ENCODE assay signal across 8 cellular contexts in genomic region chr10:73886085-73886529, GRCh38. TPM values are rescaled to one million over a fixed set of nuclear protein-coding genes. Genes with fewer than 3 reads are reported as not detected.
DNase-seq lines count a peak whose midpoint lies in the region; ATAC-seq and TF ChIP-seq lines count a peak whose summit lies in the region.

No MANE protein-coding gene starts in this region.

- H3K4me1 Mint-ChIP-seq in CD14-positive monocyte, result peaks cover 21% of the 10 kb centered on the region

- no peaks in the 10 kb centered on the region for H4K20me1 ChIP-seq in SU-DHL-6 (ENCODE audit: low read depth, low read length)

- H3K27ac Mint-ChIP-seq in CD14-positive monocyte, result peak overlapping the region in 2 of 7 donors; percentile 20 to 33

- H3K36me3 ChIP-seq in SU-DHL-6 (ENCODE audit: low read length), result no peaks in the 10 kb centered on the region
- no peaks in the 10 kb centered on the region for H3K36me3 ChIP-seq in adrenal gland (replicated peaks in 1 of 2)
- H3K36me3 ChIP-seq in heart right ventricle, result no peaks in the 10 kb centered on the region

- H3K27me3 ChIP-seq in SU-DHL-6 (ENCODE audit: low read length) (no peaks in the 10 kb centered on the region), adrenal gland (no peaks in the 10 kb centered on the region), heart right ventricle (no peaks in the 10 kb centered on the region)

- no peaks in the 10 kb centered on the region for H3K9me2 ChIP-seq in SU-DHL-6 (replicated peaks; ENCODE audit: insufficient read depth, low read length)

- no peaks in the 10 kb centered on the region for H3K79me2 ChIP-seq in SU-DHL-6 (ENCODE audit: insufficient read depth, low read length)

- H3K36me3 Mint-ChIP-seq in CD14-positive monocyte, result no peaks in the 10 kb centered on the region

- no peak overlapping the region for H3K9ac ChIP-seq in SU-DHL-6 (ENCODE audit: low read length)

- peaks cover 25 to 31% of the 10 kb centered on the region in 2 donors for H3K4me1 ChIP-seq in adrenal gland (replicated peaks in 1 of 2)
- peaks cover 26 to 34% (median 31%) of the 10 kb centered on the region in 9 donors for H3K4me1 ChIP-seq in heart right ventricle

- intact Hi-C loops in CD14-positive monocyte (cut with micrococcal nuclease) (loop anchor here in 1 of 2 donors (2.0 kb wide), 1 partner anchor 55 kb away; no protein-coding TSS in a partner anchor), adrenal gland (cut with DNase I) (loop anchor here (2.0 to 10.0 kb wide), 3 partner anchors 55 to 199 kb away; no protein-coding TSS in a partner anchor), heart right ventricle (cut with DNase I) (loop anchor here (1.0 to 10.0 kb wide), 14 partner anchors 23 to 349 kb away; partner anchors contain the start of gene VCL (in 2 of the 10))

- H3K4me3 ChIP-seq in SU-DHL-6 (ENCODE audit: insufficient read depth, low read length, poor library complexity, severe bottlenecking) (no peak overlapping the region), adrenal gland (no peak overlapping the region), heart right ventricle (no peak overlapping the region)

- TF ChIP-seq POLR2A in adrenal gland (IDR thresholded peaks at IDR 0.05), result no peak

- H3K9me3 ChIP-seq in SU-DHL-6 (ENCODE audit: insufficient read depth, low read length), result no peaks in the 10 kb centered on the region
- H3K9me3 ChIP-seq in adrenal gland (replicated peaks in 1 of 3), result no peaks in the 10 kb centered on the region
- no peaks in the 10 kb centered on the region for H3K9me3 ChIP-seq in heart right ventricle

- H2AFZ ChIP-seq in SU-DHL-6 (ENCODE audit: low read depth, low read length, severe bottlenecking), result no peak overlapping the region

- peak; percentile 78 for TF ChIP-seq CTCF in CD14-positive monocyte (IDR thresholded peaks at IDR 0.05)
- peak; percentile 76 for TF ChIP-seq CTCF in SU-DHL-6 (IDR thresholded peaks at IDR 0.05; ENCODE audit: insufficient read depth, low read length, poor library complexity, severe bottlenecking)
- TF ChIP-seq CTCF in adrenal gland (IDR thresholded peaks at IDR 0.05), result peak; percentile 71 to 92 (median 83)
- peak; percentile 57 to 93 (median 86) for TF ChIP-seq CTCF in heart right ventricle (IDR thresholded peaks at IDR 0.05)

- H3K27ac ChIP-seq in SU-DHL-6 (ENCODE audit: low read depth, low read length) (no peak overlapping the region), adrenal gland (peak overlapping the region in 2 of 5 donors; percentile 66 to 83), heart right ventricle (peak overlapping the region in 9 of 10 donors; percentile 72 to 92 (median 87))

- no peak overlapping the region for H3K4me2 ChIP-seq in SU-DHL-6 (ENCODE audit: low read depth, low read length, poor library complexity, severe bottlenecking)

- ATAC-seq in GM19372 (IDR thresholded peaks at IDR 0.05; ENCODE audit: low read depth, unreplicated experiment), result peak; percentile 59
- peak; percentile 77 to 90 (median 86) for ATAC-seq in heart right ventricle
- ATAC-seq in HG03097 (IDR thresholded peaks at IDR 0.05; ENCODE audit: low FRiP score, unreplicated experiment), result no peak

- H3F3A ChIP-seq in SU-DHL-6 (ENCODE audit: insufficient read depth), result no peaks in the 10 kb centered on the region

- peaks cover 0 to 3% (median 0%) of the 10 kb centered on the region in 7 donors for H3K9me3 Mint-ChIP-seq in CD14-positive monocyte

- WGBS in adrenal gland, 4 donors, result 0 to 3% (median 3%) methylated on average over 1 to 5 of the region's 5 CpGs
- 3 to 5% methylated on average over 5 of the region's 5 CpGs for WGBS in heart right ventricle, 2 donors

- H3K4me3 Mint-ChIP-seq in CD14-positive monocyte, result no peak overlapping the region

- H3K27me3 Mint-ChIP-seq in CD14-positive monocyte (ENCODE audit: low read depth in 3 of 3), result peaks cover 0 to 2% (median 2%) of the 10 kb centered on the region in 3 donors

- DNase-seq in CD14-positive monocyte (ENCODE audit: low spot score) (peak; percentile 77), Kasumi-1 (lab: John Stamatoyannopoulos, UW) (peak; percentile 89 to 95), adrenal gland (peak; percentile 74 to 88 (median 78)), heart right ventricle (peak; percentile 48 to 88), putamen (ENCODE audit: low spot score) (peak; percentile 50)

RNA-seq across cellular contexts. Expression of gene CAMK2G, which starts 11.8 kb away (rescaled TPM):
- 1 to 10 TPM; 1.7 to 3.0 TPM for polyA plus RNA-seq in CD14-positive monocyte
- total RNA-seq in adrenal gland, result 10 to 100 TPM; 12.7 to 27.3 (median 21.3) TPM
- 10 to 100 TPM; 16.3 to 19.7 (median 19.7) TPM for polyA plus RNA-seq in adrenal gland
- total RNA-seq in heart right ventricle, result 10 to 100 TPM in 9 of 10 donors, 1 to 10 TPM in 1; 9.4 to 16.7 (median 12.7) TPM
- polyA plus RNA-seq in heart right ventricle, result 1 to 10 TPM; 8.5 to 9.9 TPM

RNA-seq across cellular contexts. Expression of gene PLAU, which starts 24.8 kb away (rescaled TPM):
- under 1 TPM; 0.16 to 0.43 TPM for polyA plus RNA-seq in CD14-positive monocyte
- 10 to 100 TPM in 2 of 8 donors, 1 to 10 TPM in 6; 2.2 to 10.6 (median 7.5) TPM for total RNA-seq in adrenal gland
- polyA plus RNA-seq in adrenal gland, result 10 to 100 TPM in 1 of 3 donors, 1 to 10 TPM in 2; 2.6 to 19.4 (median 3.7) TPM
- 10 to 100 TPM in 2 of 10 donors, 1 to 10 TPM in 8; 4.4 to 44.3 (median 9.1) TPM for total RNA-seq in heart right ventricle
- polyA plus RNA-seq in heart right ventricle, result 10 to 100 TPM in 1 of 2 donors, 1 to 10 TPM in 1; 5.6 to 10.4 TPM
